ENCODE assay signal across 1 cellular context in the genomic region with DNA sequence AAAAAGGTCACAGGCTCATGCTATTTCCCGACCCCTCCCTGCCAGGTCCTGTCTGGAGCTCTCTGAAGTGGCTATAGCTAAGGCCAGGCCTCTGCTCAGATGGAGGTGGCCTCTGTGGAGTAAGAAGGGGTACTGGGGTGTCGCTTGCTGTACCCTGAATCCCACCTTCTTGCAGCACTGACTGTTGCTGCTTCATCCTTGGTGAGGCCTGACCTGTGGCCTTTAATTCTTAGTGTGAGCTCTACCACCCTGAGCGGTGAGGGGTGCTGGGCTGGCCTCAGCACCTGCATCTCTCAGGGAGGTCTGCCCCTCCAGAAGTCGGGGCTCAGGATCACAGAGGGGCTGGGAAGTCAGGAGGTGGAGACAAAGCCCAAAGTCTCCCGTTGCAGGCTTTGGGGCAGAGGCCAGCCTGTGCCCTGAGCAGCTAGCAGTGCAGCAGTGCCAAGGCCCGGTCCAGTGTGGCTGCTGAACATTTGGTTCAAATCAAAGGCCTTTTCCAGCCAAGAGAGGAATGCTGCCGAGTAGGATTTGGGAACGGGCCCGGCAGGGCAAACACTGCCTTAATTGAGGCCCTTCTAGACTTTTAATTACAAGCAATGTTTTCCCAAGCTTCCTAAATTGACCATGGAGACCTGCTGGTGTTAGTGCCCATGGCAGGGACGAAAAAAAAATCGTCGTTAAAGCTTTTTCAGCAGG.
TF ChIP-seq lines count a peak whose summit lies in the region.

No MANE protein-coding gene starts in this region.

TF ChIP-seq in HepG2, 621 proteins besides CTCF, POLR2A, EP300 and RAD21 (continued from another document and continues in another):
- TF ChIP-seq HNF4A (CRISPR knock-in tag; IDR thresholded peaks at IDR 0.05) (no peak), NFKB2 (CRISPR knock-in tag; IDR thresholded peaks at IDR 0.05; ENCODE audit: borderline replicate concordance) (no peak), ARNTL (CRISPR knock-in tag; IDR thresholded peaks at IDR 0.05) (no peak), ZNF816 (CRISPR knock-in tag; IDR thresholded peaks at IDR 0.05; ENCODE audit: borderline replicate concordance) (no peak), ZNF17 (CRISPR knock-in tag; IDR thresholded peaks at IDR 0.05) (no peak), MAZ (IDR thresholded peaks at IDR 0.05; ENCODE audit: borderline replicate concordance, low read depth, low read length) (no peak), MAZ (CRISPR knock-in tag; IDR thresholded peaks at IDR 0.05; ENCODE audit: low read depth) (no peak), SALL2 (CRISPR knock-in tag; IDR thresholded peaks at IDR 0.05) (no peak; the same call in 1 of the 2 replicates), THYN1 (CRISPR knock-in tag; IDR thresholded peaks at IDR 0.05; ENCODE audit: borderline replicate concordance, low read depth) (no peak), ZNF232 (CRISPR knock-in tag; IDR thresholded peaks at IDR 0.05; ENCODE audit: borderline replicate concordance) (no peak; the same call in 1 of the 2 replicates), ZNF564 (CRISPR knock-in tag; IDR thresholded peaks at IDR 0.05) (no peak), SRSF1 (optimal IDR thresholded peaks at IDR 0.05; ENCODE audit: low read depth, low read length) (no peak), EZH2 (conservative IDR thresholded peaks at IDR 0.05; ENCODE audit: low read depth, low read length) (no peak), MAFG (CRISPR knock-in tag; IDR thresholded peaks at IDR 0.05) (0 out of 2 replicates have a peak, but pooled peaks have one; percentile 46), CEBPB (IDR thresholded peaks at IDR 0.05; ENCODE audit: borderline replicate concordance, low read depth, low read length) (no peak), SUZ12 (IDR thresholded peaks at IDR 0.05; ENCODE audit: low read depth, low read length) (no peak), TSC22D2 (CRISPR knock-in tag; IDR thresholded peaks at IDR 0.05; ENCODE audit: borderline replicate concordance) (no peak), ZNF83 (CRISPR knock-in tag; IDR thresholded peaks at IDR 0.05; ENCODE audit: borderline replicate concordance) (peak; percentile 23; the same call in 1 of the 2 replicates), SMC3 (IDR thresholded peaks at IDR 0.05; ENCODE audit: low read length) (no peak), ZNF33B (CRISPR knock-in tag; IDR thresholded peaks at IDR 0.05) (peak; percentile 84), FOXA3 (CRISPR knock-in tag; IDR thresholded peaks at IDR 0.05) (no peak), SETDB1 (CRISPR knock-in tag; IDR thresholded peaks at IDR 0.05; ENCODE audit: borderline replicate concordance) (no peak), ZFYVE20 (CRISPR knock-in tag; IDR thresholded peaks at IDR 0.05; ENCODE audit: borderline replicate concordance, low read depth) (no peak; the same call in 1 of the 2 replicates), HMG20A (CRISPR knock-in tag; IDR thresholded peaks at IDR 0.05; ENCODE audit: borderline replicate concordance) (no peak), ZIK1 (CRISPR knock-in tag; IDR thresholded peaks at IDR 0.05; ENCODE audit: borderline replicate concordance, low read depth) (no peak), KLF15 (CRISPR knock-in tag; IDR thresholded peaks at IDR 0.05; ENCODE audit: borderline replicate concordance) (no peak), HNRNPLL (IDR thresholded peaks at IDR 0.05; ENCODE audit: low read depth, low read length, poor library complexity, severe bottlenecking) (peak; percentile 14)
- TF ChIP-seq, protein P1, sequence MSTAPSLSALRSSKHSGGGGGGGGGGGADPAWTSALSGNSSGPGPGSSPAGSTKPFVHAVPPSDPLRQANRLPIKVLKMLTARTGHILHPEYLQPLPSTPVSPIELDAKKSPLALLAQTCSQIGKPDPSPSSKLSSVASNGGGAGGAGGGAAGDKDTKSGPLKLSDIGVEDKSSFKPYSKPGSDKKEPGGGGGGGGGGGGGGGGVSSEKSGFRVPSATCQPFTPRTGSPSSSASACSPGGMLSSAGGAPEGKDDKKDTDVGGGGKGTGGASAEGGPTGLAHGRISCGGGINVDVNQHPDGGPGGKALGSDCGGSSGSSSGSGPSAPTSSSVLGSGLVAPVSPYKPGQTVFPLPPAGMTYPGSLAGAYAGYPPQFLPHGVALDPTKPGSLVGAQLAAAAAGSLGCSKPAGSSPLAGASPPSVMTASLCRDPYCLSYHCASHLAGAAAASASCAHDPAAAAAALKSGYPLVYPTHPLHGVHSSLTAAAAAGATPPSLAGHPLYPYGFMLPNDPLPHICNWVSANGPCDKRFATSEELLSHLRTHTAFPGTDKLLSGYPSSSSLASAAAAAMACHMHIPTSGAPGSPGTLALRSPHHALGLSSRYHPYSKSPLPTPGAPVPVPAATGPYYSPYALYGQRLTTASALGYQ (CRISPR knock-in tag; IDR thresholded peaks at IDR 0.05) = peak; percentile 11; the same call in 1 of the 2 replicates
- TF ChIP-seq, protein P2, sequence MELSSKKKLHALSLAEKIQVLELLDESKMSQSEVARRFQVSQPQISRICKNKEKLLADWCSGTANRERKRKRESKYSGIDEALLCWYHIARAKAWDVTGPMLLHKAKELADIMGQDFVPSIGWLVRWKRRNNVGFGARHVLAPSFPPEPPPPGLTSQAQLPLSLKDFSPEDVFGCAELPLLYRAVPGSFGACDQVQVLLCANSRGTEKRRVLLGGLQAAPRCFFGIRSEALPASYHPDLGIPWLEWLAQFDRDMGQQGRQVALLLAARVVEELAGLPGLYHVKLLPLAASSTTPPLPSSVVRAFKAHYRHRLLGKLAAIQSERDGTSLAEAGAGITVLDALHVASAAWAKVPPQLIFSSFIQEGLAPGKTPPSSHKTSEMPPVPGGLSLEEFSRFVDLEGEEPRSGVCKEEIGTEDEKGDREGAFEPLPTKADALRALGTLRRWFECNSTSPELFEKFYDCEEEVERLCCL (CRISPR knock-in tag; IDR thresholded peaks at IDR 0.05; ENCODE audit: borderline replicate concordance) = no peak
- TF ChIP-seq, protein P3, sequence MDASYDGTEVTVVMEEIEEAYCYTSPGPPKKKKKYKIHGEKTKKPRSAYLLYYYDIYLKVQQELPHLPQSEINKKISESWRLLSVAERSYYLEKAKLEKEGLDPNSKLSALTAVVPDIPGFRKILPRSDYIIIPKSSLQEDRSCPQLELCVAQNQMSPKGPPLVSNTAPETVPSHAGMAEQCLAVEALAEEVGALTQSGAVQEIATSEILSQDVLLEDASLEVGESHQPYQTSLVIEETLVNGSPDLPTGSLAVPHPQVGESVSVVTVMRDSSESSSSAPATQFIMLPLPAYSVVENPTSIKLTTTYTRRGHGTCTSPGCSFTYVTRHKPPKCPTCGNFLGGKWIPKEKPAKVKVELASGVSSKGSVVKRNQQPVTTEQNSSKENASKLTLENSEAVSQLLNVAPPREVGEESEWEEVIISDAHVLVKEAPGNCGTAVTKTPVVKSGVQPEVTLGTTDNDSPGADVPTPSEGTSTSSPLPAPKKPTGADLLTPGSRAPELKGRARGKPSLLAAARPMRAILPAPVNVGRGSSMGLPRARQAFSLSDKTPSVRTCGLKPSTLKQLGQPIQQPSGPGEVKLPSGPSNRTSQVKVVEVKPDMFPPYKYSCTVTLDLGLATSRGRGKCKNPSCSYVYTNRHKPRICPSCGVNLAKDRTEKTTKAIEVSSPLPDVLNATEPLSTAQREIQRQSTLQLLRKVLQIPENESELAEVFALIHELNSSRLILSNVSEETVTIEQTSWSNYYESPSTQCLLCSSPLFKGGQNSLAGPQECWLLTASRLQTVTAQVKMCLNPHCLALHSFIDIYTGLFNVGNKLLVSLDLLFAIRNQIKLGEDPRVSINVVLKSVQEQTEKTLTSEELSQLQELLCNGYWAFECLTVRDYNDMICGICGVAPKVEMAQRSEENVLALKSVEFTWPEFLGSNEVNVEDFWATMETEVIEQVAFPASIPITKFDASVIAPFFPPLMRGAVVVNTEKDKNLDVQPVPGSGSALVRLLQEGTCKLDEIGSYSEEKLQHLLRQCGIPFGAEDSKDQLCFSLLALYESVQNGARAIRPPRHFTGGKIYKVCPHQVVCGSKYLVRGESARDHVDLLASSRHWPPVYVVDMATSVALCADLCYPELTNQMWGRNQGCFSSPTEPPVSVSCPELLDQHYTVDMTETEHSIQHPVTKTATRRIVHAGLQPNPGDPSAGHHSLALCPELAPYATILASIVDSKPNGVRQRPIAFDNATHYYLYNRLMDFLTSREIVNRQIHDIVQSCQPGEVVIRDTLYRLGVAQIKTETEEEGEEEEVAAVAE (CRISPR knock-in tag; IDR thresholded peaks at IDR 0.05; ENCODE audit: borderline replicate concordance) = no peak
- TF ChIP-seq, protein P4, sequence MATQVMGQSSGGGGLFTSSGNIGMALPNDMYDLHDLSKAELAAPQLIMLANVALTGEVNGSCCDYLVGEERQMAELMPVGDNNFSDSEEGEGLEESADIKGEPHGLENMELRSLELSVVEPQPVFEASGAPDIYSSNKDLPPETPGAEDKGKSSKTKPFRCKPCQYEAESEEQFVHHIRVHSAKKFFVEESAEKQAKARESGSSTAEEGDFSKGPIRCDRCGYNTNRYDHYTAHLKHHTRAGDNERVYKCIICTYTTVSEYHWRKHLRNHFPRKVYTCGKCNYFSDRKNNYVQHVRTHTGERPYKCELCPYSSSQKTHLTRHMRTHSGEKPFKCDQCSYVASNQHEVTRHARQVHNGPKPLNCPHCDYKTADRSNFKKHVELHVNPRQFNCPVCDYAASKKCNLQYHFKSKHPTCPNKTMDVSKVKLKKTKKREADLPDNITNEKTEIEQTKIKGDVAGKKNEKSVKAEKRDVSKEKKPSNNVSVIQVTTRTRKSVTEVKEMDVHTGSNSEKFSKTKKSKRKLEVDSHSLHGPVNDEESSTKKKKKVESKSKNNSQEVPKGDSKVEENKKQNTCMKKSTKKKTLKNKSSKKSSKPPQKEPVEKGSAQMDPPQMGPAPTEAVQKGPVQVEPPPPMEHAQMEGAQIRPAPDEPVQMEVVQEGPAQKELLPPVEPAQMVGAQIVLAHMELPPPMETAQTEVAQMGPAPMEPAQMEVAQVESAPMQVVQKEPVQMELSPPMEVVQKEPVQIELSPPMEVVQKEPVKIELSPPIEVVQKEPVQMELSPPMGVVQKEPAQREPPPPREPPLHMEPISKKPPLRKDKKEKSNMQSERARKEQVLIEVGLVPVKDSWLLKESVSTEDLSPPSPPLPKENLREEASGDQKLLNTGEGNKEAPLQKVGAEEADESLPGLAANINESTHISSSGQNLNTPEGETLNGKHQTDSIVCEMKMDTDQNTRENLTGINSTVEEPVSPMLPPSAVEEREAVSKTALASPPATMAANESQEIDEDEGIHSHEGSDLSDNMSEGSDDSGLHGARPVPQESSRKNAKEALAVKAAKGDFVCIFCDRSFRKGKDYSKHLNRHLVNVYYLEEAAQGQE (IDR thresholded peaks at IDR 0.05; ENCODE audit: borderline replicate concordance in 1 of 2, low read depth in 1 of 2, low read length in 2 of 2) = no peak
- TF ChIP-seq, protein P5, sequence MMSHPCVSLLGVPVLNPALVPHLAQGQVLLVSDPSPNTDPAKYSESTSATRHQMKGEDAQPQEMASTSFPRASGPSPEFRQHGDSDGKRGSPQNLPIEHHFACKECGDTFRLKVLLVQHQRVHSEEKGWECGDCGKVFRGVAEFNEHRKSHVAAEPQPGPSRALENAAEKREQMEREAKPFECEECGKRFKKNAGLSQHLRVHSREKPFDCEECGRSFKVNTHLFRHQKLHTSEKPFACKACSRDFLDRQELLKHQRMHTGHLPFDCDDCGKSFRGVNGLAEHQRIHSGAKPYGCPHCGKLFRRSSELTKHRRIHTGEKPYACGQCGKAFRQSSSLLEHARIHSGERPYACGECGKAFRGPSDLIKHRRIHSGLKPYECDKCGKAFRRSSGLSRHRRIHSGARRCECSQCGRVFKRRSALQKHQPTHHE (CRISPR knock-in tag; IDR thresholded peaks at IDR 0.05; ENCODE audit: borderline replicate concordance) = no peak
- TF ChIP-seq, protein P6, sequence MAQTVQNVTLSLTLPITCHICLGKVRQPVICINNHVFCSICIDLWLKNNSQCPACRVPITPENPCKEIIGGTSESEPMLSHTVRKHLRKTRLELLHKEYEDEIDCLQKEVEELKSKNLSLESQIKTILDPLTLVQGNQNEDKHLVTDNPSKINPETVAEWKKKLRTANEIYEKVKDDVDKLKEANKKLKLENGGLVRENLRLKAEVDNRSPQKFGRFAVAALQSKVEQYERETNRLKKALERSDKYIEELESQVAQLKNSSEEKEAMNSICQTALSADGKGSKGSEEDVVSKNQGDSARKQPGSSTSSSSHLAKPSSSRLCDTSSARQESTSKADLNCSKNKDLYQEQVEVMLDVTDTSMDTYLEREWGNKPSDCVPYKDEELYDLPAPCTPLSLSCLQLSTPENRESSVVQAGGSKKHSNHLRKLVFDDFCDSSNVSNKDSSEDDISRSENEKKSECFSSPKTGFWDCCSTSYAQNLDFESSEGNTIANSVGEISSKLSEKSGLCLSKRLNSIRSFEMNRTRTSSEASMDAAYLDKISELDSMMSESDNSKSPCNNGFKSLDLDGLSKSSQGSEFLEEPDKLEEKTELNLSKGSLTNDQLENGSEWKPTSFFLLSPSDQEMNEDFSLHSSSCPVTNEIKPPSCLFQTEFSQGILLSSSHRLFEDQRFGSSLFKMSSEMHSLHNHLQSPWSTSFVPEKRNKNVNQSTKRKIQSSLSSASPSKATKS (CRISPR knock-in tag; IDR thresholded peaks at IDR 0.05) = no peak
- TF ChIP-seq, protein P7, sequence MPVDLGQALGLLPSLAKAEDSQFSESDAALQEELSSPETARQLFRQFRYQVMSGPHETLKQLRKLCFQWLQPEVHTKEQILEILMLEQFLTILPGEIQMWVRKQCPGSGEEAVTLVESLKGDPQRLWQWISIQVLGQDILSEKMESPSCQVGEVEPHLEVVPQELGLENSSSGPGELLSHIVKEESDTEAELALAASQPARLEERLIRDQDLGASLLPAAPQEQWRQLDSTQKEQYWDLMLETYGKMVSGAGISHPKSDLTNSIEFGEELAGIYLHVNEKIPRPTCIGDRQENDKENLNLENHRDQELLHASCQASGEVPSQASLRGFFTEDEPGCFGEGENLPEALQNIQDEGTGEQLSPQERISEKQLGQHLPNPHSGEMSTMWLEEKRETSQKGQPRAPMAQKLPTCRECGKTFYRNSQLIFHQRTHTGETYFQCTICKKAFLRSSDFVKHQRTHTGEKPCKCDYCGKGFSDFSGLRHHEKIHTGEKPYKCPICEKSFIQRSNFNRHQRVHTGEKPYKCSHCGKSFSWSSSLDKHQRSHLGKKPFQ (CRISPR knock-in tag; IDR thresholded peaks at IDR 0.05; ENCODE audit: insufficient replicate concordance) = no peak
- TF ChIP-seq, protein P8, sequence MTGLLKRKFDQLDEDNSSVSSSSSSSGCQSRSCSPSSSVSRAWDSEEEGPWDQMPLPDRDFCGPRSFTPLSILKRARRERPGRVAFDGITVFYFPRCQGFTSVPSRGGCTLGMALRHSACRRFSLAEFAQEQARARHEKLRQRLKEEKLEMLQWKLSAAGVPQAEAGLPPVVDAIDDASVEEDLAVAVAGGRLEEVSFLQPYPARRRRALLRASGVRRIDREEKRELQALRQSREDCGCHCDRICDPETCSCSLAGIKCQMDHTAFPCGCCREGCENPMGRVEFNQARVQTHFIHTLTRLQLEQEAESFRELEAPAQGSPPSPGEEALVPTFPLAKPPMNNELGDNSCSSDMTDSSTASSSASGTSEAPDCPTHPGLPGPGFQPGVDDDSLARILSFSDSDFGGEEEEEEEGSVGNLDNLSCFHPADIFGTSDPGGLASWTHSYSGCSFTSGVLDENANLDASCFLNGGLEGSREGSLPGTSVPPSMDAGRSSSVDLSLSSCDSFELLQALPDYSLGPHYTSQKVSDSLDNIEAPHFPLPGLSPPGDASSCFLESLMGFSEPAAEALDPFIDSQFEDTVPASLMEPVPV (CRISPR knock-in tag; IDR thresholded peaks at IDR 0.05) = peak; percentile 56; the same call in 1 of the 2 replicates
